In genomic region chr2:9342659-9343058, GRCh38 we compare ENCODE assay signal across 26 cellular contexts.
DNase-seq lines count a peak whose midpoint lies in the region; ATAC-seq and TF ChIP-seq lines count a peak whose summit lies in the region.
"Had no signal": no experiment of that assay in that cellular context is flagged by ENCODE, and none has a peak within 500 bp of the region (broad histone marks: within the 10 kb centered on the region; RNA-seq: fewer than 3 reads in every experiment).

No MANE protein-coding gene starts in this region.

- TF ChIP-seq CTCF in A673 (conservative IDR thresholded peaks at IDR 0.05; ENCODE audit: low read depth, low read length) = no peak
- no peak for TF ChIP-seq CTCF in IMR-90 (conservative IDR thresholded peaks at IDR 0.05; ENCODE audit: low read depth, low read length)
- TF ChIP-seq CTCF in neural cell (IDR thresholded peaks at IDR 0.05; ENCODE audit: poor library complexity, severe bottlenecking) = no peak
- TF ChIP-seq CTCF in osteocyte (IDR thresholded peaks at IDR 0.05) = no peak

- H2BK120ac ChIP-seq in IMR-90 (ENCODE audit: low read depth, low read length) = no peak overlapping the region; the same call in 1 of the 2 replicates

- POLR2A ChIA-PET in A673 (lab: Charles Lee; ENCODE audit: low non-redundant PET) (no interaction called here), IMR-90 (lab: Charles Lee; ENCODE audit: unreplicated experiment) (interaction anchor here (0.6 kb wide), 1 partner anchor 397 kb away, joined by 3 read pairs; no protein-coding TSS in a partner anchor)

- no peak overlapping the region for H4K5ac ChIP-seq in IMR-90 (ENCODE audit: low read depth, low read length)

- ATAC-seq in IMR-90 (ENCODE audit: low read depth) = no peak
- ATAC-seq: A549, GM12878 had no signal

- H3K36me3 ChIP-seq in A673 (ENCODE audit: insufficient read depth, low read length, poor library complexity, severe bottlenecking) (peaks cover 8% of the 10 kb centered on the region), IMR-90 (ENCODE audit: control insufficient read depth, insufficient read depth, low read length) (peaks cover 30% of the 10 kb centered on the region), neural cell (ENCODE audit: insufficient read depth, low read length) (peaks cover 22% of the 10 kb centered on the region)
- H3K36me3 ChIP-seq: BE2C had no signal

- no peaks in the 10 kb centered on the region for H3F3A ChIP-seq in neural cell (ENCODE audit: insufficient read depth, low read length, poor library complexity, severe bottlenecking)

- H3K79me1 ChIP-seq in IMR-90 (ENCODE audit: low read depth in 1 of 2, low read length in 2 of 2) = peaks cover 22 to 69% of the 10 kb centered on the region in 2 experiments

- TF ChIP-seq EP300 in neural cell (conservative IDR thresholded peaks at IDR 0.05; ENCODE audit: poor library complexity, severe bottlenecking) = no peak

- H3K18ac ChIP-seq in IMR-90 (ENCODE audit: low read depth, low read length) = no peak overlapping the region

- H3K9me2 ChIP-seq in neural cell (ENCODE audit: insufficient read depth, low read length) = no peaks in the 10 kb centered on the region

- H4K20me1 ChIP-seq in IMR-90 (ENCODE audit: insufficient read depth, low read length) = peaks cover 8% of the 10 kb centered on the region; the same call in 1 of the 2 replicates
- H4K20me1 ChIP-seq in neural cell (ENCODE audit: insufficient read depth) = no peaks in the 10 kb centered on the region
- H4K20me1 ChIP-seq: BLaER1 had no signal

- no peaks in the 10 kb centered on the region for H3K9me3 ChIP-seq in A673 (ENCODE audit: low read depth, low read length, poor library complexity, severe bottlenecking)
- H3K9me3 ChIP-seq in IMR-90 (ENCODE audit: control insufficient read depth, insufficient read depth, low read length) = no peaks in the 10 kb centered on the region
- no peaks in the 10 kb centered on the region for H3K9me3 ChIP-seq in neural cell (ENCODE audit: low read length)
- H3K9me3 ChIP-seq: A549, BE2C, BLaER1 had no signal

- no peak overlapping the region for H3K56ac ChIP-seq in IMR-90 (ENCODE audit: extremely low read depth, insufficient read depth, low read length)

- H3K9me3 Mint-ChIP-seq in osteocyte (ENCODE audit: unreplicated experiment) = no peaks in the 10 kb centered on the region
- H3K9me3 Mint-ChIP-seq: CD4-positive, alpha-beta memory T cell; CD4-positive, CD25-positive, alpha-beta regulatory T cell; CD8-positive, alpha-beta memory T cell had no signal

- intact Hi-C loops in A673 (cut with micrococcal nuclease; ENCODE audit: unreplicated experiment) (no loop called here), IMR-90 (cut with micrococcal nuclease) (no loop called here)

- WGBS in IMR-90 (ENCODE audit: extremely low coverage in 2 of 2, insufficient read length in 1 of 2), 2 experiments = 100% methylated on average over 3 of the region's 8 CpGs; no CpG with 5 or more reads in 1 of the 2 experiments

- H3K36me3 Mint-ChIP-seq in osteocyte (ENCODE audit: unreplicated experiment) = peaks cover 58% of the 10 kb centered on the region
- H3K36me3 Mint-ChIP-seq: CD4-positive, alpha-beta memory T cell; CD4-positive, CD25-positive, alpha-beta regulatory T cell; CD8-positive, alpha-beta memory T cell had no signal

- H3K4me2 ChIP-seq in IMR-90 (ENCODE audit: low read depth, low read length) (no peak overlapping the region), neural cell (ENCODE audit: low read length) (no peak overlapping the region)
- H3K4me2 ChIP-seq: A549, BLaER1 had no signal

- H3K27me3 Mint-ChIP-seq in osteocyte (ENCODE audit: unreplicated experiment) = no peaks in the 10 kb centered on the region

- DNase-seq in A673 (ENCODE audit: low spot score) (no peak), IMR-90 (no peak), osteocyte (ENCODE audit: extremely low spot score, unreplicated experiment) (no peak), OCI-M1 (lab: John Stamatoyannopoulos, UW) (no peak), epidermal melanocyte (ENCODE audit: insufficient read length, low spot score) (no peak), UCSD-AML1 (lab: John Stamatoyannopoulos, UW; ENCODE audit: unreplicated experiment) (no peak)
- DNase-seq: ACHN; BE2C; C1 segment of cervical spinal cord; CD4-positive, alpha-beta memory T cell; CD4-positive, CD25-positive, alpha-beta regulatory T cell; CD8-positive, alpha-beta memory T cell; COR-L47; DMS 273 treated with DMSO at 0.1 percent for 48 hours; DMS153; DMS53; DMS79; DND-41; EL; GDM1 had no signal

- dilution Hi-C loops in IMR-90 (cut with HindIII; ENCODE audit: low sequenced_read_pairs, unreplicated experiment) = no loop called here

- no peak overlapping the region; the same call in 1 of the 2 replicates for H3K23ac ChIP-seq in IMR-90 (ENCODE audit: low read depth, low read length)

- H3K27me3 ChIP-seq in A673 (replicated peaks; ENCODE audit: insufficient read depth, low read depth, low read length, poor library complexity) = no peaks in the 10 kb centered on the region
- no peaks in the 10 kb centered on the region for H3K27me3 ChIP-seq in IMR-90 (ENCODE audit: control insufficient read depth, insufficient read depth, low read length)
- no peaks in the 10 kb centered on the region for H3K27me3 ChIP-seq in neural cell (ENCODE audit: insufficient read depth, low read depth, low read length)
- H3K27me3 ChIP-seq: BE2C, BLaER1 had no signal

- no peak overlapping the region for H2BK20ac ChIP-seq in IMR-90 (ENCODE audit: low read depth, low read length)

- in situ Hi-C loops in IMR-90 (cut with MboI; ENCODE audit: low sequenced_read_pairs) = loop anchor here (25.0 kb wide), 1 partner anchor 480 kb away; no protein-coding TSS in a partner anchor

- no peak overlapping the region for H3K4me3 Mint-ChIP-seq in osteocyte (ENCODE audit: unreplicated experiment)
- H3K4me3 Mint-ChIP-seq: CD14-positive monocyte; CD4-positive, alpha-beta memory T cell; CD4-positive, CD25-positive, alpha-beta regulatory T cell; CD8-positive, alpha-beta memory T cell had no signal

- CTCF ChIA-PET in A673 (lab: Charles Lee) (no interaction called here), IMR-90 (lab: Yijun Ruan, JAX) (interaction anchor here (0.6 kb wide), 1 partner anchor 200 kb away, joined by 5 read pairs; no protein-coding TSS in a partner anchor)

- no TSS peak for BruUV-seq in A673 (replicated peaks; lab: Mats Ljungman, UMichigan)
- no TSS peak for BruUV-seq in IMR-90 (replicated peaks; lab: Mats Ljungman, UMichigan)

- H2AFZ ChIP-seq in IMR-90 (replicated peaks; ENCODE audit: low read length, poor library complexity) (no peak overlapping the region), neural cell (ENCODE audit: low read depth, low read length) (no peak overlapping the region)

- H2BK15ac ChIP-seq in IMR-90 (ENCODE audit: low read depth, low read length) = no peak overlapping the region

- no peak overlapping the region; the same call in 1 of the 2 replicates for H3K14ac ChIP-seq in IMR-90 (replicated peaks; ENCODE audit: low read depth, low read length)

- H3K4me1 ChIP-seq in A673 (ENCODE audit: insufficient read depth, low read length, poor library complexity, severe bottlenecking) (no peaks in the 10 kb centered on the region), IMR-90 (ENCODE audit: control insufficient read depth, insufficient read depth, low read length) (peaks cover 4% of the 10 kb centered on the region)
- H3K4me1 ChIP-seq: BE2C, BLaER1 had no signal

- H2AK5ac ChIP-seq in IMR-90 (ENCODE audit: low read depth, low read length) = no peak overlapping the region

- peaks cover 34% of the 10 kb centered on the region for H3K9me1 ChIP-seq in IMR-90 (ENCODE audit: insufficient read depth, low read length)

- H3K4me3 ChIP-seq in A673 (ENCODE audit: low read depth, low read length, poor library complexity, severe bottlenecking) = no peak overlapping the region
- H3K4me3 ChIP-seq in IMR-90 (ENCODE audit: insufficient read depth, low read depth, low read length) = no peak overlapping the region
- H3K4me3 ChIP-seq in neural cell (ENCODE audit: low read length) = no peak overlapping the region
- H3K4me3 ChIP-seq: A549, BLaER1, GM12878 had no signal

- H3K4me1 Mint-ChIP-seq in osteocyte (ENCODE audit: unreplicated experiment) = peaks cover 4% of the 10 kb centered on the region
- H3K4me1 Mint-ChIP-seq: CD4-positive, alpha-beta memory T cell; CD4-positive, CD25-positive, alpha-beta regulatory T cell; CD8-positive, alpha-beta memory T cell had no signal

- TF ChIP-seq POLR2A in IMR-90 (IDR thresholded peaks at IDR 0.05; ENCODE audit: low read depth, low read length) = no peak

- 0 out of 2 replicates have a peak overlapping the region, but pooled peaks have one; percentile 13 for H3K4ac ChIP-seq in IMR-90 (ENCODE audit: low read depth, low read length)

- H3K27ac ChIP-seq in A673 (ENCODE audit: low read depth, low read length, poor library complexity, severe bottlenecking) = peak overlapping the region; percentile 5
- no peak overlapping the region for H3K27ac ChIP-seq in IMR-90 (ENCODE audit: insufficient read depth, low read length)
- peak overlapping the region; percentile 83 for H3K27ac ChIP-seq in neural cell (ENCODE audit: low read length)
- H3K27ac ChIP-seq: 22Rv1, A549, BLaER1 had no signal

- H3K9ac ChIP-seq in IMR-90 (ENCODE audit: low read depth, low read length) (no peak overlapping the region), neural cell (ENCODE audit: low read length) (no peak overlapping the region)
- H3K9ac ChIP-seq: BLaER1 had no signal

- TF ChIP-seq RAD21 in IMR-90 (IDR thresholded peaks at IDR 0.05; ENCODE audit: low read length) (no peak), neural cell (conservative IDR thresholded peaks at IDR 0.05) (no peak)

- H3K27ac Mint-ChIP-seq in osteocyte (ENCODE audit: unreplicated experiment) = peak overlapping the region; percentile 48
- H3K27ac Mint-ChIP-seq: CD4-positive, CD25-positive, alpha-beta regulatory T cell had no signal

- H3K79me2 ChIP-seq in neural cell (replicated peaks; ENCODE audit: insufficient read depth, low read length) = no peaks in the 10 kb centered on the region

- peak overlapping the region; percentile 14 for H2AK9ac ChIP-seq in IMR-90 (replicated peaks; ENCODE audit: low read depth, low read length, poor library complexity)

- no peak overlapping the region for H4K91ac ChIP-seq in IMR-90 (ENCODE audit: insufficient read depth, low read depth, low read length)

- H2BK5ac ChIP-seq in IMR-90 (ENCODE audit: low read depth, low read length, poor library complexity, severe bottlenecking) = no peak overlapping the region

- no peak overlapping the region for H4K8ac ChIP-seq in IMR-90 (ENCODE audit: low read depth in 2 of 2, low read length in 2 of 2)

TF ChIP-seq in IMR-90, 13 proteins besides CTCF, POLR2A, EP300 and RAD21 (continues in another document):
- no peak for TF ChIP-seq MXI1 (IDR thresholded peaks at IDR 0.05; ENCODE audit: borderline replicate concordance, low read depth, low read length)
- TF ChIP-seq RCOR1 (IDR thresholded peaks at IDR 0.05; ENCODE audit: insufficient replicate concordance, low read length) = no peak
- no peak for TF ChIP-seq MAZ (IDR thresholded peaks at IDR 0.05; ENCODE audit: borderline replicate concordance, low read depth, low read length)

TF ChIP-seq in neural cell, 6 proteins besides CTCF, POLR2A, EP300 and RAD21 (continues in another document):
- no peak for TF ChIP-seq POLR2AphosphoS5 (IDR thresholded peaks at IDR 0.05)
